Comparison of ENCODE assay signal across 7 cellular contexts in the genomic region with DNA sequence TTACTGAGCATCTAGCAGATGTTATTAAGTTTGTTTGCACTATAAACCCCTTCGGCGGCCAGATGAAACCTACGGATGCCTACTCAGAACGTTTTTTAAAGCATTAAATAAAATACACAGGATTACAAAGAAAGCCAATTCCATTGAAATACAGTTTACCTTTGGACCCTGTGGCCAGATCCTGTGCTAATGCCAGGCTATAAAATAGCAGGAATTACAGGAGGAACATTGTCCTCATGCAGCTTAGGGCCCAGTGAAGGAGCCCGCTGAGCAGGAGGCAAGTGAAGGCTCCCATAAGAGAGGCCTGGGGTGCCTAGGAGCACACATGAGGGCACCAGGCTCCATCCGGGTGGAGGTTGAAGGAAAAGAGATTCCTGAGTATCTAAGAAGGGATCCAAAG.
"Had no signal": no experiment of that assay in that cellular context is flagged by ENCODE, and none has a peak within 500 bp of the region (broad histone marks: within the 10 kb centered on the region; RNA-seq: fewer than 3 reads in every experiment).

No MANE protein-coding gene starts in this region.

- H3K9ac ChIP-seq: GM23248 had no signal

- H3K9me3 ChIP-seq: HAP-1 had no signal

- H3K27ac ChIP-seq: GM23248 had no signal

- ATAC-seq: HCT116 had no signal

- H3K4me1 ChIP-seq: HAP-1 had no signal

- H3K4me3 ChIP-seq: GM23248, HAP-1 had no signal

- DNase-seq: GM23248, GOT3, H7, HFFc6, KBM-7 had no signal

- H3K36me3 ChIP-seq: HAP-1 had no signal
